In the genomic region with DNA sequence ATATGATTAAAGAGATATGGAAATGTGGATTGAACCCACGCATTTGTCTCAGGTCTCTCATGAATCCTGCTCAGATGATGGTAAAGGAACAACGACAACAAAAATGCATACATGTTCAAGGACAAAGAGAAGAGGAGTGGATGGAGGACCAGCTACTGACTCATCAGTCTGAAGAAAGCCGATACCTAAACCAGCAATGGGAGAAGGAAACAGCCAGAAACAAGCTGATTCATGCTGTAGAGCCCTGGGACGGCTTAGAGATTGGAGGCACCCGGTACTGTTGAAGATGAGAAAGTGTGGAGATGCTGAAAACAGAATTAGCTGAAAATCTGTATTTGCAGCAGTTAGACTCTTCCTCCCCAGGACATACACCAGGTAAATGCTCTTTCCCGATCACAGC, we compare ENCODE assay signal across 1 cellular context.
TF ChIP-seq lines count a peak whose summit lies in the region.

No MANE protein-coding gene starts in this region.

TF ChIP-seq in IMR-90, 13 proteins besides CTCF, POLR2A, EP300 and RAD21 (continued from another document):
- TF ChIP-seq, protein P1, sequence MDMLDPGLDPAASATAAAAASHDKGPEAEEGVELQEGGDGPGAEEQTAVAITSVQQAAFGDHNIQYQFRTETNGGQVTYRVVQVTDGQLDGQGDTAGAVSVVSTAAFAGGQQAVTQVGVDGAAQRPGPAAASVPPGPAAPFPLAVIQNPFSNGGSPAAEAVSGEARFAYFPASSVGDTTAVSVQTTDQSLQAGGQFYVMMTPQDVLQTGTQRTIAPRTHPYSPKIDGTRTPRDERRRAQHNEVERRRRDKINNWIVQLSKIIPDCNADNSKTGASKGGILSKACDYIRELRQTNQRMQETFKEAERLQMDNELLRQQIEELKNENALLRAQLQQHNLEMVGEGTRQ (IDR thresholded peaks at IDR 0.05; ENCODE audit: low read depth, low read length), result no peak
- TF ChIP-seq FOS (IDR thresholded peaks at IDR 0.05; ENCODE audit: low read depth, low read length) (no peak), CHD1 (IDR thresholded peaks at IDR 0.05; ENCODE audit: low read depth, low read length) (no peak), SMC3 (IDR thresholded peaks at IDR 0.05; ENCODE audit: low read depth, low read length) (no peak)
